Comparison of ENCODE assay signal across 14 cellular contexts in the genomic region with DNA sequence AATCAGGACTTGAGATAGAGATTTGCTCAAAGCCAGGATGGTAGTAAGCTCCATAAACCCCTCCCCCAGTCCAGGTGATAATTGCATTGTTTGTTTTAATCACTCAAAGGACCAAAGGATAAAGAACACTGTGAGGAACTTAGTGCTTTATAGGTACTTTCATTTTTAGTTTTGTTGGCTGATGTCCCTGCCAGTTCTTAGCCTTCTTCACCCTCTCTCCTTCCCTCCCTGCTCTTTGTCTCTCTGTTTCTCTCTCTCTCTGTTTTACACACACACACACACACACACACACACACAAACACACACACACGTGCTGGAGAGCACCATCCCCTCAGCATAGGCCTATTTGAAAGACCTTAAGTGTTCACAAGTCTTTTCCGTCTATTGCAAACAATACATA. TPM values are rescaled to one million over a fixed set of nuclear protein-coding genes. Genes with fewer than 3 reads are reported as not detected.
A peak's percentile ranks its signal among the peaks of the same experiment; 100 is the strongest.
DNase-seq lines count a peak whose midpoint lies in the region; ATAC-seq, FAIRE-seq and TF ChIP-seq lines count a peak whose summit lies in the region.
"Had no signal": no experiment of that assay in that cellular context is flagged by ENCODE, and none has a peak within 500 bp of the region (broad histone marks: within the 10 kb centered on the region; RNA-seq: fewer than 3 reads in every experiment).

No MANE protein-coding gene starts in this region.

- H3K4me1 ChIP-seq in hepatocyte (ENCODE audit: insufficient read depth) (no peaks in the 10 kb centered on the region), small intestine (ENCODE audit: control insufficient read depth in 2 of 2, insufficient read depth in 1 of 2, low read depth in 1 of 2, low read length in 1 of 2) (no peaks in the 10 kb centered on the region), A673 (ENCODE audit: insufficient read depth, low read length, poor library complexity, severe bottlenecking) (no peaks in the 10 kb centered on the region)

- CTCF ChIA-PET in A673 (lab: Charles Lee), result no interaction called here

- no peak overlapping the region for H2AFZ ChIP-seq in hepatocyte
- H2AFZ ChIP-seq: PC-9 had no signal

- no peaks in the 10 kb centered on the region for H3K9me2 ChIP-seq in hepatocyte (replicated peaks; ENCODE audit: insufficient read depth)

- H4K20me1 ChIP-seq in hepatocyte (ENCODE audit: insufficient read depth, poor library complexity, severe bottlenecking), result no peaks in the 10 kb centered on the region

- POLR2A ChIA-PET in A673 (lab: Charles Lee; ENCODE audit: low non-redundant PET), result no interaction called here

- peak in 1 of 2 donors; percentile 39 for ATAC-seq in activated T-cell treated with anti-CD3 and anti-CD28 coated beads, Interleukin-2, amount 50 U/mL, for 72 hours (replicated peaks in 1 of 2)
- ATAC-seq: CD8-positive, alpha-beta T cell had no signal

- H3K4me2 ChIP-seq in hepatocyte, result peak overlapping the region; percentile 58

- peaks cover 0 to 1% of the 10 kb centered on the region in 2 donors for H3K36me3 Mint-ChIP-seq in activated T-cell treated with anti-CD3 and anti-CD28 coated beads, Interleukin-2, amount 50 U/mL, for 72 hours (ENCODE audit: insufficient read depth in 2 of 2)
- H3K36me3 Mint-ChIP-seq: CD8-positive, alpha-beta T cell had no signal

- no peak for DNase-seq in activated T-cell treated with anti-CD3 and anti-CD28 coated beads, Interleukin-2, amount 50 U/mL, for 72 hours
- no peak for DNase-seq in activated T-cell treated with anti-CD3 and anti-CD28 coated beads, Interleukin-2, amount 50 U/mL, for 1 hour
- DNase-seq in NCI-H146 treated with DMSO at 0.1 percent for 48 hours (lab: John Stamatoyannopoulos, UW; ENCODE audit: unreplicated experiment) (peak; percentile 25), hepatocyte (ENCODE audit: low spot score) (no peak), small intestine (peak; percentile 48), GDM1 (lab: John Stamatoyannopoulos, UW) (no peak), A673 (ENCODE audit: low spot score) (no peak), posterior cingulate gyrus (no peak)
- DNase-seq: CD8-positive, alpha-beta T cell; dorsolateral prefrontal cortex; mesenchymal stem cell; NCI-H1694; PC-9 had no signal

- H3K27me3 Mint-ChIP-seq in activated T-cell treated with anti-CD3 and anti-CD28 coated beads, Interleukin-2, amount 50 U/mL, for 72 hours (ENCODE audit: low read depth), result no peaks in the 10 kb centered on the region

- H3K9me3 Mint-ChIP-seq in activated T-cell treated with anti-CD3 and anti-CD28 coated beads, Interleukin-2, amount 50 U/mL, for 72 hours, result no peaks in the 10 kb centered on the region
- H3K9me3 Mint-ChIP-seq: activated naive CD4-positive, alpha-beta T cell treated with anti-CD3 and anti-CD28 coated beads, Interleukin-2, amount 50 U/mL, for 72 hours; CD8-positive, alpha-beta T cell had no signal

- intact Hi-C loops in A673 (cut with micrococcal nuclease; ENCODE audit: unreplicated experiment), result no loop called here
- intact Hi-C loops in posterior cingulate gyrus (cut with DNase I), result no loop called here

- peak overlapping the region; percentile 66 for H3K27ac Mint-ChIP-seq in activated T-cell treated with anti-CD3 and anti-CD28 coated beads, Interleukin-2, amount 50 U/mL, for 72 hours
- H3K27ac Mint-ChIP-seq: CD8-positive, alpha-beta T cell had no signal

- H3K36me3 ChIP-seq in hepatocyte (replicated peaks; ENCODE audit: insufficient read depth, low read depth), result no peaks in the 10 kb centered on the region
- no peaks in the 10 kb centered on the region for H3K36me3 ChIP-seq in small intestine (ENCODE audit: control insufficient read depth in 2 of 2, insufficient read depth in 2 of 2, low read length in 2 of 2)
- H3K36me3 ChIP-seq in A673 (ENCODE audit: insufficient read depth, low read length, poor library complexity, severe bottlenecking), result no peaks in the 10 kb centered on the region

- H3K27me3 ChIP-seq in hepatocyte, result peaks cover 3% of the 10 kb centered on the region
- no peaks in the 10 kb centered on the region for H3K27me3 ChIP-seq in small intestine (ENCODE audit: control insufficient read depth in 2 of 2, insufficient read depth in 2 of 2, low read length in 2 of 2)
- peaks cover 16% of the 10 kb centered on the region for H3K27me3 ChIP-seq in A673 (replicated peaks; ENCODE audit: insufficient read depth, low read depth, low read length, poor library complexity)
- H3K27me3 ChIP-seq: dorsolateral prefrontal cortex had no signal

- no peak for FAIRE-seq in small intestine (lab: Jason Lieb, UNC)

- H3K79me2 ChIP-seq in hepatocyte, result no peaks in the 10 kb centered on the region

- BruUV-seq in A673 (replicated peaks; lab: Mats Ljungman, UMichigan), result no TSS peak

- H3K27ac ChIP-seq in hepatocyte (no peak overlapping the region), small intestine (ENCODE audit: low read depth in 1 of 2, low read length in 1 of 2) (no peak overlapping the region), A673 (ENCODE audit: low read depth, low read length, poor library complexity, severe bottlenecking) (no peak overlapping the region)
- H3K27ac ChIP-seq: PC-9 had no signal

- no peak for TF ChIP-seq CTCF in hepatocyte (IDR thresholded peaks at IDR 0.05; ENCODE audit: poor library complexity)
- no peak for TF ChIP-seq CTCF in A673 (conservative IDR thresholded peaks at IDR 0.05; ENCODE audit: low read depth, low read length)

- H3K4me3 Mint-ChIP-seq in activated T-cell treated with anti-CD3 and anti-CD28 coated beads, Interleukin-2, amount 50 U/mL, for 72 hours, result peak overlapping the region; percentile 41 to 61
- H3K4me3 Mint-ChIP-seq: CD8-positive, alpha-beta T cell had no signal

- peaks cover 80% of the 10 kb centered on the region for H3K4me1 Mint-ChIP-seq in activated T-cell treated with anti-CD3 and anti-CD28 coated beads, Interleukin-2, amount 50 U/mL, for 72 hours (ENCODE audit: low read depth)

- no peaks in the 10 kb centered on the region for H3K9me3 ChIP-seq in hepatocyte (ENCODE audit: low read depth)
- no peaks in the 10 kb centered on the region for H3K9me3 ChIP-seq in small intestine (ENCODE audit: control insufficient read depth, low read depth)
- no peaks in the 10 kb centered on the region for H3K9me3 ChIP-seq in A673 (ENCODE audit: low read depth, low read length, poor library complexity, severe bottlenecking)

- H3K4me3 ChIP-seq in hepatocyte (no peak overlapping the region), small intestine (ENCODE audit: low read depth in 1 of 2, low read length in 2 of 2) (no peak overlapping the region), A673 (ENCODE audit: low read depth, low read length, poor library complexity, severe bottlenecking) (no peak overlapping the region)
- H3K4me3 ChIP-seq: PC-9 had no signal

- 53% methylated on average over 2 of the region's 2 CpGs for WGBS in hepatocyte (ENCODE audit: low lambda C conversion rate, missing lambda C conversion rate)
- WGBS in small intestine, 3 donors, result 14 to 49% (median 18%) methylated on average over 2 of the region's 2 CpGs

RNA-seq across cellular contexts. Expression of gene FRY, which starts 5.2 kb away (rescaled TPM):
- 1 to 10 TPM; 6.5 to 7.6 TPM for total RNA-seq in activated T-cell treated with anti-CD3 and anti-CD28 coated beads, Interleukin-2, amount 50 U/mL, for 72 hours
- total RNA-seq in hepatocyte (3.7 and 6.4 TPM in 2 replicates), A673 (2021) (0.37 and 0.58 TPM in 2 replicates)
- polyA plus RNA-seq in hepatocyte (1.5 and 2.4 TPM in 2 replicates), small intestine (10 to 100 TPM in 1 of 3 donors, 1 to 10 TPM in 2; 2.0 to 13.6 (median 2.2) TPM)

Comparison
In these comparisons a context has a peak if more than half of its experiments do, and no peak if none do; other contexts are left out.
1. DNase-seq: peak in NCI-H146 treated with DMSO at 0.1 percent for 48 hours (single experiment) and small intestine (single experiment); none in activated T-cell treated with anti-CD3 and anti-CD28 coated beads, Interleukin-2, amount 50 U/mL, for 72 hours (0 of 2), activated T-cell treated with anti-CD3 and anti-CD28 coated beads, Interleukin-2, amount 50 U/mL, for 1 hour (single experiment), hepatocyte (single experiment), GDM1 (single experiment), A673 (single experiment) and posterior cingulate gyrus (0 of 10).